8 cellular contexts compared by ENCODE assay signal in genomic region chr1:171081220-171081993, GRCh38. TPM values are rescaled to one million over a fixed set of nuclear protein-coding genes. Genes with fewer than 3 reads are reported as not detected.
DNase-seq lines count a peak whose midpoint lies in the region; FAIRE-seq and TF ChIP-seq lines count a peak whose summit lies in the region.

No MANE protein-coding gene starts in this region.

- no peaks in the 10 kb centered on the region for H3K9me2 ChIP-seq in Karpas-422 (replicated peaks; ENCODE audit: insufficient read depth, low read length)

- no peaks in the 10 kb centered on the region for H3K27me3 ChIP-seq in Karpas-422 (ENCODE audit: low read length)

- H3K27ac ChIP-seq in Karpas-422 (ENCODE audit: low read length) (no peak overlapping the region), kidney (ENCODE audit: low read depth in 2 of 2, low read length in 2 of 2) (peak overlapping the region in 1 of 2 donors; percentile 8)

- H2AFZ ChIP-seq in Karpas-422 (ENCODE audit: low read length) = no peak overlapping the region

- H3K36me3 ChIP-seq in Karpas-422 (ENCODE audit: insufficient read depth, low read length) (no peaks in the 10 kb centered on the region), kidney (ENCODE audit: control insufficient read depth in 1 of 2, insufficient read depth in 2 of 2, low read length in 2 of 2) (no peaks in the 10 kb centered on the region)

- no peaks in the 10 kb centered on the region for H4K20me1 ChIP-seq in Karpas-422 (ENCODE audit: insufficient read depth, low read depth, low read length)

- TF ChIP-seq CTCF in kidney (IDR thresholded peaks at IDR 0.05; ENCODE audit: borderline replicate concordance, extremely low read depth, insufficient read depth) = peak; percentile 28
- TF ChIP-seq CTCF in GM20000 (IDR thresholded peaks at IDR 0.05; ENCODE audit: extremely low read depth, missing control alignments) = no peak

- no peaks in the 10 kb centered on the region for H3K9me3 ChIP-seq in Karpas-422 (ENCODE audit: low read length)
- H3K9me3 ChIP-seq in kidney (ENCODE audit: control insufficient read depth in 1 of 2, low read length in 2 of 2) = no peaks in the 10 kb centered on the region

- no peak overlapping the region for H3K4me2 ChIP-seq in Karpas-422 (ENCODE audit: low read depth, low read length, poor library complexity, severe bottlenecking)

- no peaks in the 10 kb centered on the region for H3K79me2 ChIP-seq in Karpas-422 (ENCODE audit: low read length)

- H3K4me1 ChIP-seq in Karpas-422 (ENCODE audit: low read length) (no peaks in the 10 kb centered on the region), kidney (ENCODE audit: control insufficient read depth in 1 of 2, insufficient read depth in 1 of 2, low read depth in 1 of 2, low read length in 2 of 2) (peaks cover 10 to 27% of the 10 kb centered on the region in 2 donors)

- in situ Hi-C loops in ACHN (cut with HindIII; ENCODE audit: low pct_ligation_motif_present, low pct_unique_long_range_greater_than_20kb, low sequenced_read_pairs) = no loop called here

- DNase-seq in ACHN (peak; percentile 24), Karpas-422 (peak; percentile 63), astrocyte of the hippocampus (ENCODE audit: low read depth, low spot score) (peak; percentile 63), kidney (no peak), posterior cingulate gyrus (no peak), GM20000 (ENCODE audit: low spot score) (no peak), NCI-H128 (lab: John Stamatoyannopoulos, UW; ENCODE audit: unreplicated experiment) (no peak)
- DNase-seq in stimulated activated naive CD4-positive, alpha-beta T cell treated with Interleukin-2 at 50 U/mL for 16 hours (lab: John Stamatoyannopoulos, UW) = no peak

- FAIRE-seq in kidney (lab: Jason Lieb, UNC) = peak; percentile 98

- intact Hi-C loops in kidney (cut with DNase I) = no loop called here
- intact Hi-C loops in posterior cingulate gyrus (cut with DNase I) = loop anchor here (1.0 kb wide), 1 partner anchor 145 kb away; no protein-coding TSS in a partner anchor

- no peak overlapping the region for H3K9ac ChIP-seq in Karpas-422 (ENCODE audit: low read length)
- no peak overlapping the region for H3K9ac ChIP-seq in kidney (ENCODE audit: low read length in 2 of 2)

- H3K4me3 ChIP-seq in Karpas-422 (ENCODE audit: low read length) (no peak overlapping the region), kidney (ENCODE audit: low read length in 2 of 2) (no peak overlapping the region)

RNA-seq across cellular contexts. Expression of gene FMO3, which starts 9.3 kb away (rescaled TPM):
- not detected in 2 replicates for total RNA-seq in Karpas-422 (2014; rRNA removed; shearing (Covaris generic); ENCODE audit: low replicate concordance)
- total RNA-seq in kidney = 19.3 TPM
- polyA plus RNA-seq in kidney (ENCODE audit: insufficient read depth, low read depth, low replicate concordance) = 7.7 TPM

Comparison
In these comparisons a context has a peak if more than half of its experiments do, and no peak if none do; other contexts are left out.
1. DNase-seq: peak in ACHN (single experiment), Karpas-422 (single experiment) and astrocyte of the hippocampus (single experiment); none in kidney (single experiment), stimulated activated naive CD4-positive, alpha-beta T cell treated with Interleukin-2 at 50 U/mL for 16 hours (single experiment), posterior cingulate gyrus (0 of 10), GM20000 (single experiment) and NCI-H128 (single experiment).
2. RNA of gene FMO3, which starts 9.3 kb away (total RNA-seq): 19.3 TPM in kidney (single experiment); not detected in Karpas-422; every median in the first group is over 10 times any median in the second.